8 cellular contexts compared by ENCODE assay signal in the genomic region with DNA sequence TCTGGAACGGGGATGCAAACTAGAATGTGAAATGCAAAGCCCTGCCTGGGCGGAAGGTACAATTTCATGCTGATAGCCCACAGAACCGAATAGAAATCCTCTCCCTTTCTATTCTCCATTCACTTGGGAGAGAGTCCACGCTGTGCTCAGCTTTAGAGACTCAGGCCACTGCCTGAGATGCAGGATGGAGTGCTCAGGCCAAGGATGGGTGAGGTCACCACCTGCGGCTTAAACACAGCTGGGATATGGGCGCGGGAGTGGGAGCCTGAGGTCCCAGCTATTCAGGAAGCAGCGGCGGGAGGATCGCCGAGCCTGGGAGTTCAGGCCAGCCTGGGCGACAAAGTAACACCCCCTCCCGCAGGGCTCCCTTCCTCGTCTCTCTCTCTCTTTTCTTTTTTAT. TPM values are rescaled to one million over a fixed set of nuclear protein-coding genes. Genes with fewer than 3 reads are reported as not detected.
DNase-seq lines count a peak whose midpoint lies in the region; TF ChIP-seq lines count a peak whose summit lies in the region.

No MANE protein-coding gene starts in this region.

- peak overlapping the region; percentile 75; the same call in 1 of the 2 replicates for H3K4me3 ChIP-seq in GM08714 (ENCODE audit: low read length)
- peak overlapping the region; percentile 48 for H3K4me3 ChIP-seq in SU-DHL-6 (ENCODE audit: insufficient read depth, low read length, poor library complexity, severe bottlenecking)
- peak overlapping the region; percentile 52 to 83 (median 64) for H3K4me3 ChIP-seq in fibroblast of lung (replicated peaks in 1 of 4; ENCODE audit: control extremely low read depth in 1 of 4, insufficient read depth in 1 of 4, low read depth in 3 of 4, low read length in 4 of 4)

- peaks cover 14% of the 10 kb centered on the region for H3K4me1 Mint-ChIP-seq in nephron

- no peaks in the 10 kb centered on the region for H4K20me1 ChIP-seq in SU-DHL-6 (ENCODE audit: low read depth, low read length)
- H4K20me1 ChIP-seq in fibroblast of lung (ENCODE audit: control insufficient read depth, extremely low read depth, insufficient read depth, low read length) = no peaks in the 10 kb centered on the region

- H3K36me3 ChIP-seq in SU-DHL-6 (ENCODE audit: low read length) = no peaks in the 10 kb centered on the region
- no peaks in the 10 kb centered on the region for H3K36me3 ChIP-seq in fibroblast of lung (ENCODE audit: control insufficient read depth, insufficient read depth, low read length)

- H3K9ac ChIP-seq in SU-DHL-6 (ENCODE audit: low read length) = peak overlapping the region; percentile 84
- no peak overlapping the region for H3K9ac ChIP-seq in fibroblast of lung (ENCODE audit: insufficient read depth, low read length)

- peaks cover 6% of the 10 kb centered on the region for H3K36me3 Mint-ChIP-seq in nephron (ENCODE audit: low read depth)

- no peaks in the 10 kb centered on the region for H3K9me3 Mint-ChIP-seq in nephron

- peak overlapping the region; percentile 93 to 97 (median 96) for H3K4me3 Mint-ChIP-seq in nephron

- H3K4me1 ChIP-seq in fibroblast of lung (ENCODE audit: control insufficient read depth, extremely low read depth, insufficient read depth, low read length) = peaks cover 3% of the 10 kb centered on the region

- H3K4me2 ChIP-seq in SU-DHL-6 (ENCODE audit: low read depth, low read length, poor library complexity, severe bottlenecking) (peak overlapping the region; percentile 94), fibroblast of lung (ENCODE audit: extremely low read depth, insufficient read depth, low read length) (peak overlapping the region; percentile 88)

- H3K27me3 ChIP-seq in SU-DHL-6 (ENCODE audit: low read length) = no peaks in the 10 kb centered on the region
- H3K27me3 ChIP-seq in fibroblast of lung (ENCODE audit: control insufficient read depth, insufficient read depth, low read length) = no peaks in the 10 kb centered on the region

- no peak for TF ChIP-seq CTCF in SU-DHL-6 (IDR thresholded peaks at IDR 0.05; ENCODE audit: insufficient read depth, low read length, poor library complexity, severe bottlenecking)
- no peak for TF ChIP-seq CTCF in fibroblast of lung (conservative IDR thresholded peaks at IDR 0.05 in 1 of 2, IDR thresholded peaks at IDR 0.05 in 1 of 2; ENCODE audit: low read depth in 1 of 2, low read length in 2 of 2)
- no peak for TF ChIP-seq CTCF in nephron (IDR thresholded peaks at IDR 0.05; ENCODE audit: unreplicated experiment in 3 of 3)

- H3K9me2 ChIP-seq in SU-DHL-6 (replicated peaks; ENCODE audit: insufficient read depth, low read length) = no peaks in the 10 kb centered on the region

- peaks cover 10% of the 10 kb centered on the region for H3K27me3 Mint-ChIP-seq in nephron (ENCODE audit: low read depth)

- H3K27ac Mint-ChIP-seq in nephron = peak overlapping the region; percentile 94 to 99 (median 98)

- no peak overlapping the region for H2AFZ ChIP-seq in SU-DHL-6 (ENCODE audit: low read depth, low read length, severe bottlenecking)
- peak overlapping the region; percentile 74 for H2AFZ ChIP-seq in fibroblast of lung (ENCODE audit: low read length)

- no peak overlapping the region for H3K27ac ChIP-seq in SU-DHL-6 (ENCODE audit: low read depth, low read length)
- peak overlapping the region; percentile 45 for H3K27ac ChIP-seq in fibroblast of lung (ENCODE audit: insufficient read depth, low read length)

- H3K9me3 ChIP-seq in SU-DHL-6 (ENCODE audit: insufficient read depth, low read length) = no peaks in the 10 kb centered on the region
- H3K9me3 ChIP-seq in fibroblast of lung (ENCODE audit: control insufficient read depth, insufficient read depth, low read depth, low read length) = no peaks in the 10 kb centered on the region

- H3K79me2 ChIP-seq in SU-DHL-6 (ENCODE audit: insufficient read depth, low read length) (peaks cover 4% of the 10 kb centered on the region; the same call in 1 of the 2 replicates), fibroblast of lung (ENCODE audit: control insufficient read depth, insufficient read depth, low read length) (no peaks in the 10 kb centered on the region)

- no peaks in the 10 kb centered on the region for H3F3A ChIP-seq in SU-DHL-6 (ENCODE audit: insufficient read depth)

- DNase-seq in HCEC 1CT = peak; percentile 33
- peak in 1 of 2 donors; percentile 74 for DNase-seq in fibroblast of lung (ENCODE audit: low read depth in 2 of 2)
- no peak for DNase-seq in hippocampal formation (lab: John Stamatoyannopoulos, UW)
- DNase-seq in NCI-H2171 treated with DMSO at 0.1 percent for 48 hours (lab: John Stamatoyannopoulos, UW) = no peak
- no peak for DNase-seq in stimulated activated CD8-positive, alpha-beta memory T cell treated with anti-CD3 and anti-CD28 coated beads, Interleukin-4, amount 100 ng/mL, for 48 hours

RNA-seq across cellular contexts. Expression of a gene that starts 0.4 kb away (rescaled TPM):
- total RNA-seq in fibroblast of lung = 47.0 and 60.6 TPM in 2 replicates
- polyA plus RNA-seq in fibroblast of lung = 21.1 and 27.2 TPM in 2 replicates
- 11.9 and 16.6 TPM in 2 replicates for polyA plus RNA-seq in fibroblast of lung (2012)
- polyA minus RNA-seq in fibroblast of lung (ENCODE audit: low replicate concordance) = 6.2 and 11.7 TPM in 2 replicates
